In the genomic region with DNA sequence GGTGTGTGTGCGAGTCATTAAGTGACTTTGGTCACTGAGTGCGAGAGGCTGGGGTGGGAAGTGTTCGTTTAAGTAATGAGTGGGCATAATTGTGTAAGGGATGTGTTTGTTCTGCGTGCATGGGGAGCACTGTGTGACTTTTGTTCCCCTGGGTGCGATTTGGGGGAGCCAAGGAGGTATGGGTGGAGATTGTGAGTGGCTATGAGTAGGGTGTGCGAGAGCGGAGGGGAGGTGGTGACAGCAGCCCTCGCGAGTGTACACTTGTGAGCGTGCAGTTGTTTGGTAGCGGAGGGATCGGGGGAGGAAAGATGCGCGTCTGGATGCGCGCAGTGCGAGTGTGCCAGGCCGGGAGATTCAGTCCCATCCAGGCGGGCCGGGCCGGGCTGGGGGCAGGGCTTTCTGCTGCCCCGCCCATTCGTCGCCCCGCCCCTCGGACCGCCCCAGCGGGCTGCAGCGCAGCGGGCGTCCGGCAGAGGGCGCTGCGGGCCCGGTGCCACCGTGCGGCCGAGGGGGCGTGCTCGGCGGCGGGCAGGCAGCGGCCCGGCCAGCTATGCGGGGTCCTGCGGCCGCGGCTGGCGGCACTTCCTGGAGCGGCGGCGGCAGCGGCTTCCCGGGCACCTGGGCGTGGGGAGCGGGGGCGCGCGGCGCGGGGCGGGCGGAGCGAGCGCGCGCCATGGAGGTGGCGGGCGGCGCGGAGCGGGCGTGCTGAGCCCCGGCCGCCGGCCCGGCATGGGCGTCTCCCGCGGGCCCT, we compare ENCODE assay signal across 1 cellular context.
A peak's percentile ranks its signal among the peaks of the same experiment; 100 is the strongest.
TF ChIP-seq lines count a peak whose summit lies in the region.

A gene with protein sequence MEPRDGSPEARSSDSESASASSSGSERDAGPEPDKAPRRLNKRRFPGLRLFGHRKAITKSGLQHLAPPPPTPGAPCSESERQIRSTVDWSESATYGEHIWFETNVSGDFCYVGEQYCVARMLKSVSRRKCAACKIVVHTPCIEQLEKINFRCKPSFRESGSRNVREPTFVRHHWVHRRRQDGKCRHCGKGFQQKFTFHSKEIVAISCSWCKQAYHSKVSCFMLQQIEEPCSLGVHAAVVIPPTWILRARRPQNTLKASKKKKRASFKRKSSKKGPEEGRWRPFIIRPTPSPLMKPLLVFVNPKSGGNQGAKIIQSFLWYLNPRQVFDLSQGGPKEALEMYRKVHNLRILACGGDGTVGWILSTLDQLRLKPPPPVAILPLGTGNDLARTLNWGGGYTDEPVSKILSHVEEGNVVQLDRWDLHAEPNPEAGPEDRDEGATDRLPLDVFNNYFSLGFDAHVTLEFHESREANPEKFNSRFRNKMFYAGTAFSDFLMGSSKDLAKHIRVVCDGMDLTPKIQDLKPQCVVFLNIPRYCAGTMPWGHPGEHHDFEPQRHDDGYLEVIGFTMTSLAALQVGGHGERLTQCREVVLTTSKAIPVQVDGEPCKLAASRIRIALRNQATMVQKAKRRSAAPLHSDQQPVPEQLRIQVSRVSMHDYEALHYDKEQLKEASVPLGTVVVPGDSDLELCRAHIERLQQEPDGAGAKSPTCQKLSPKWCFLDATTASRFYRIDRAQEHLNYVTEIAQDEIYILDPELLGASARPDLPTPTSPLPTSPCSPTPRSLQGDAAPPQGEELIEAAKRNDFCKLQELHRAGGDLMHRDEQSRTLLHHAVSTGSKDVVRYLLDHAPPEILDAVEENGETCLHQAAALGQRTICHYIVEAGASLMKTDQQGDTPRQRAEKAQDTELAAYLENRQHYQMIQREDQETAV (plus strand): TSS at position 578 of the 751 bp plus-strand sequence. CDS start 197 bp downstream, outside the sequence.

TF ChIP-seq in H1, 55 proteins besides CTCF, POLR2A, EP300 and RAD21:
- TF ChIP-seq CHD1 (IDR thresholded peaks at IDR 0.05; ENCODE audit: low read depth, low read length) (no peak), CREB1 (IDR thresholded peaks at IDR 0.05) (0 out of 2 replicates have a peak, but pooled peaks have one; percentile 20), SP4 (IDR thresholded peaks at IDR 0.05; ENCODE audit: low read length) (peak; percentile 58; the same call in 1 of the 2 replicates), SP1 (IDR thresholded peaks at IDR 0.05; ENCODE audit: low read depth, low read length) (peak; percentile 14; the same call in 1 of the 2 replicates), POLR2AphosphoS5 (IDR thresholded peaks at IDR 0.05; ENCODE audit: low read depth, low read length) (peak; percentile 53; the same call in 1 of the 2 replicates), TAF1 (IDR thresholded peaks at IDR 0.05; ENCODE audit: low read depth, low read length) (peak; percentile 63; the same call in 1 of the 2 replicates), ZNF274 (IDR thresholded peaks at IDR 0.05; ENCODE audit: borderline replicate concordance, extremely low read depth, low read length) (no peak), ASH2L (IDR thresholded peaks at IDR 0.05; ENCODE audit: low read length) (no peak), RNF2 (IDR thresholded peaks at IDR 0.05; ENCODE audit: borderline replicate concordance, low read depth, low read length, missing control alignments, poor library complexity, severe bottlenecking) (no peak), RBBP5 (IDR thresholded peaks at IDR 0.05; ENCODE audit: borderline replicate concordance, low read depth, low read length) (no peak), SIRT6 (IDR thresholded peaks at IDR 0.05; ENCODE audit: low read length) (no peak), RFX5 (IDR thresholded peaks at IDR 0.05; ENCODE audit: borderline replicate concordance, low read depth, low read length) (no peak), TAF7 (optimal IDR thresholded peaks at IDR 0.05; ENCODE audit: borderline replicate concordance, low read depth, low read length) (no peak), PHF8 (conservative IDR thresholded peaks at IDR 0.05; ENCODE audit: low read depth, low read length) (no peak), SIN3A (conservative IDR thresholded peaks at IDR 0.05 in 1 of 2, IDR thresholded peaks at IDR 0.05 in 1 of 2; ENCODE audit: low read depth in 1 of 2, low read length in 2 of 2) (peak in 1 of 2 experiments; percentile 70; a peak in 2 of 4 replicates), NRF1 (IDR thresholded peaks at IDR 0.05; ENCODE audit: low read depth, low read length) (0 out of 2 replicates have a peak, but pooled peaks have one; percentile 3), CHD2 (IDR thresholded peaks at IDR 0.05; ENCODE audit: low read length) (no peak), TBP (IDR thresholded peaks at IDR 0.05; ENCODE audit: low read depth, low read length) (peak; percentile 37; the same call in 1 of the 2 replicates), TEAD4 (IDR thresholded peaks at IDR 0.05; ENCODE audit: low read depth, low read length) (no peak), SRF (IDR thresholded peaks at IDR 0.05; ENCODE audit: low read depth, low read length) (0 out of 2 replicates have a peak, but pooled peaks have one; percentile 7), EGR1 (IDR thresholded peaks at IDR 0.05; ENCODE audit: borderline replicate concordance, low read depth, low read length) (peak; percentile 64; the same call in 1 of the 2 replicates)
- TF ChIP-seq, protein P1, sequence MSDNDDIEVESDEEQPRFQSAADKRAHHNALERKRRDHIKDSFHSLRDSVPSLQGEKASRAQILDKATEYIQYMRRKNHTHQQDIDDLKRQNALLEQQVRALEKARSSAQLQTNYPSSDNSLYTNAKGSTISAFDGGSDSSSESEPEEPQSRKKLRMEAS (IDR thresholded peaks at IDR 0.05): peak; percentile 65; the same call in 1 of the 2 replicates
